ENCODE assay signal across 16 cellular contexts in the genomic region with DNA sequence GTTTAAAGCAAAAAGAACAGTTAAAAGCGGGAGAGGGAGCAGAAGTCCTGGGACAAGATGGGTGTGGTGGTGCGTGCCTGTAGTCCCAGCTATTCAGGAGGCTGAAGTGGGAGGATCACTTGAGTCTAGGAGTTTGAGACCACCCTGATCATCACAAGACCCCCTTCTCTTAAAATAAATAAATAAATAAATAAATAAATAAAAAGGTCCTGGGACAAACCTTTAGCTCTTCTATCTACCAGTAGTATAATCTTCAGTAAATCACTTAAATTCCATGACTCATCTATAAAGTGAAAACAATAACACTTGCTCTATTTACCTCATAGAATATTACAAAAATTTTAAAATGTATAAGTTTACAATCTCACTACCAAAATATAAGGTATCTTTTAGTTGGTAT. TPM values are rescaled to one million over a fixed set of nuclear protein-coding genes. Genes with fewer than 3 reads are reported as not detected.
DNase-seq lines count a peak whose midpoint lies in the region; ATAC-seq and TF ChIP-seq lines count a peak whose summit lies in the region.
"Had no signal": no experiment of that assay in that cellular context is flagged by ENCODE, and none has a peak within 500 bp of the region (broad histone marks: within the 10 kb centered on the region; RNA-seq: fewer than 3 reads in every experiment).

No MANE protein-coding gene starts in this region.

- intact Hi-C loops in MCF 10A (cut with micrococcal nuclease) (no loop called here), breast epithelium (cut with DNase I; ENCODE audit: low total_unique reads) (no loop called here)

- H3K9me3 ChIP-seq in breast epithelium (no peaks in the 10 kb centered on the region), osteoblast (ENCODE audit: low read depth, low read length) (no peaks in the 10 kb centered on the region)

- H4K20me1 ChIP-seq in osteoblast (ENCODE audit: insufficient read depth, low read length) = no peaks in the 10 kb centered on the region

- BruUV-seq in MCF 10A (replicated peaks; lab: Mats Ljungman, UMichigan) = no TSS peak

- no peak for ATAC-seq in WTC11
- ATAC-seq: GM12878 had no signal

- H3K4me3 Mint-ChIP-seq in MCF 10A (ENCODE audit: unreplicated experiment) (no peak overlapping the region), WTC11 (no peak overlapping the region)
- H3K4me3 Mint-ChIP-seq: CD4-positive, alpha-beta T cell had no signal

- no peaks in the 10 kb centered on the region for H3K27me3 ChIP-seq in breast epithelium
- H3K27me3 ChIP-seq in osteoblast (ENCODE audit: insufficient read depth, low read length) = no peaks in the 10 kb centered on the region

- TF ChIP-seq POLR2A in breast epithelium (IDR thresholded peaks at IDR 0.05) = no peak

- no peak for DNase-seq in MCF 10A (ENCODE audit: unreplicated experiment)
- DNase-seq in breast epithelium (ENCODE audit: low spot score in 2 of 2) = no peak
- DNase-seq in WTC11 (ENCODE audit: low spot score) = no peak
- no peak for DNase-seq in osteoblast (ENCODE audit: insufficient read length, low spot score, missing footprints)
- no peak for DNase-seq in stimulated activated CD4-positive, alpha-beta T cell treated with anti-CD3 and anti-CD28 coated beads, Interleukin-4, amount 100 ng/mL, for 4 hours
- DNase-seq in OCI-M1 (lab: John Stamatoyannopoulos, UW) = no peak
- DNase-seq in activated gamma-delta T cell treated with Interleukin-2 at 50 U/mL for 16 hours = no peak
- DNase-seq: ACHN; C1 segment of cervical spinal cord; CD4-positive, alpha-beta T cell; DMS79; HCEC 1CT had no signal

- POLR2A ChIA-PET in MCF 10A (lab: Yijun Ruan, JAX) (interaction anchor here (4.5 kb wide), 1 partner anchor 12 kb away, joined by 42 read pairs; no protein-coding TSS in a partner anchor), WTC11 (lab: Charles Lee) (no interaction called here)

- no peak overlapping the region for H2AFZ ChIP-seq in osteoblast (ENCODE audit: low read length)

- H3K4me2 ChIP-seq in osteoblast (ENCODE audit: insufficient read depth, low read length) = no peak overlapping the region

- no peaks in the 10 kb centered on the region for H3K4me1 ChIP-seq in breast epithelium
- H3K4me1 ChIP-seq in osteoblast (ENCODE audit: insufficient read depth, low read length) = peaks cover 42% of the 10 kb centered on the region

- TF ChIP-seq CTCF in MCF 10A (IDR thresholded peaks at IDR 0.05; ENCODE audit: unreplicated experiment) = no peak
- TF ChIP-seq CTCF in breast epithelium (IDR thresholded peaks at IDR 0.05) = no peak
- TF ChIP-seq CTCF in WTC11 (IDR thresholded peaks at IDR 0.05) = no peak
- TF ChIP-seq CTCF in osteoblast (IDR thresholded peaks at IDR 0.05; ENCODE audit: extremely low read depth, low read depth, low read length) = no peak

- H3K4me3 ChIP-seq in breast epithelium = no peak overlapping the region
- no peak overlapping the region for H3K4me3 ChIP-seq in osteoblast (ENCODE audit: insufficient read depth, low read length)
- H3K4me3 ChIP-seq: GM12878 had no signal

- no peaks in the 10 kb centered on the region for H3K9me3 Mint-ChIP-seq in MCF 10A (ENCODE audit: unreplicated experiment)
- no peaks in the 10 kb centered on the region for H3K9me3 Mint-ChIP-seq in WTC11
- H3K9me3 Mint-ChIP-seq: CD4-positive, alpha-beta T cell had no signal

- H3K27ac Mint-ChIP-seq in MCF 10A (ENCODE audit: low read depth, unreplicated experiment) (peak overlapping the region; percentile 73), WTC11 (peak overlapping the region; percentile 74; the same call in 1 of the 2 replicates)
- H3K27ac Mint-ChIP-seq: CD4-positive, alpha-beta T cell had no signal

- H3K27ac ChIP-seq in breast epithelium (no peak overlapping the region), osteoblast (ENCODE audit: low read depth, low read length) (peak overlapping the region; percentile 75)
- H3K27ac ChIP-seq: 22Rv1 had no signal

- peaks cover 97% of the 10 kb centered on the region for H3K79me2 ChIP-seq in osteoblast (ENCODE audit: insufficient read depth, low read length)

- H3K36me3 ChIP-seq in breast epithelium = no peaks in the 10 kb centered on the region
- peaks cover under 1% of the 10 kb centered on the region for H3K36me3 ChIP-seq in osteoblast (ENCODE audit: insufficient read depth, low read length)

- H3K27me3 Mint-ChIP-seq in MCF 10A (ENCODE audit: insufficient read depth, unreplicated experiment) = no peaks in the 10 kb centered on the region
- H3K27me3 Mint-ChIP-seq in WTC11 (ENCODE audit: low read depth) = no peaks in the 10 kb centered on the region
- H3K27me3 Mint-ChIP-seq: CD4-positive, alpha-beta T cell had no signal

- H3K36me3 Mint-ChIP-seq in MCF 10A (ENCODE audit: insufficient read depth, unreplicated experiment) (peaks cover 13% of the 10 kb centered on the region), WTC11 (peaks cover 11% of the 10 kb centered on the region)

- CTCF ChIA-PET in MCF 10A (lab: Yijun Ruan, JAX) = interaction anchor here (0.6 to 1.5 kb wide), 3 partner anchors 50 to 64 kb away, joined by 3 read pairs; no protein-coding TSS in a partner anchor
- CTCF ChIA-PET in WTC11 (lab: Charles Lee) = interaction anchor here (0.7 to 1.7 kb wide), 3 partner anchors 13 to 51 kb away, joined by 3 to 4 read pairs (median 3); no protein-coding TSS in a partner anchor

- peaks cover 51% of the 10 kb centered on the region for H3K4me1 Mint-ChIP-seq in MCF 10A (ENCODE audit: insufficient read depth, unreplicated experiment)
- H3K4me1 Mint-ChIP-seq in WTC11 = peaks cover 17% of the 10 kb centered on the region

TF ChIP-seq in WTC11, 78 proteins besides CTCF, POLR2A, EP300 and RAD21 (continues in another document):
- TF ChIP-seq EMX1 (CRISPR knock-in tag; IDR thresholded peaks at IDR 0.05) (no peak), JAZF1 (CRISPR knock-in tag; IDR thresholded peaks at IDR 0.05) (no peak), NR2C2 (CRISPR knock-in tag; IDR thresholded peaks at IDR 0.05) (no peak), FOXP1 (CRISPR knock-in tag; IDR thresholded peaks at IDR 0.05; ENCODE audit: borderline replicate concordance) (no peak), OVOL2 (CRISPR knock-in tag; IDR thresholded peaks at IDR 0.05; ENCODE audit: borderline replicate concordance) (no peak), SOX15 (CRISPR knock-in tag; IDR thresholded peaks at IDR 0.05) (no peak), ZNF317 (CRISPR knock-in tag; IDR thresholded peaks at IDR 0.05; ENCODE audit: borderline replicate concordance, low read depth) (no peak), MXD4 (CRISPR knock-in tag; IDR thresholded peaks at IDR 0.05; ENCODE audit: borderline replicate concordance) (no peak), NFATC4 (CRISPR knock-in tag; IDR thresholded peaks at IDR 0.05) (no peak), TEAD4 (CRISPR knock-in tag; IDR thresholded peaks at IDR 0.05) (no peak)
- TF ChIP-seq, protein P1, sequence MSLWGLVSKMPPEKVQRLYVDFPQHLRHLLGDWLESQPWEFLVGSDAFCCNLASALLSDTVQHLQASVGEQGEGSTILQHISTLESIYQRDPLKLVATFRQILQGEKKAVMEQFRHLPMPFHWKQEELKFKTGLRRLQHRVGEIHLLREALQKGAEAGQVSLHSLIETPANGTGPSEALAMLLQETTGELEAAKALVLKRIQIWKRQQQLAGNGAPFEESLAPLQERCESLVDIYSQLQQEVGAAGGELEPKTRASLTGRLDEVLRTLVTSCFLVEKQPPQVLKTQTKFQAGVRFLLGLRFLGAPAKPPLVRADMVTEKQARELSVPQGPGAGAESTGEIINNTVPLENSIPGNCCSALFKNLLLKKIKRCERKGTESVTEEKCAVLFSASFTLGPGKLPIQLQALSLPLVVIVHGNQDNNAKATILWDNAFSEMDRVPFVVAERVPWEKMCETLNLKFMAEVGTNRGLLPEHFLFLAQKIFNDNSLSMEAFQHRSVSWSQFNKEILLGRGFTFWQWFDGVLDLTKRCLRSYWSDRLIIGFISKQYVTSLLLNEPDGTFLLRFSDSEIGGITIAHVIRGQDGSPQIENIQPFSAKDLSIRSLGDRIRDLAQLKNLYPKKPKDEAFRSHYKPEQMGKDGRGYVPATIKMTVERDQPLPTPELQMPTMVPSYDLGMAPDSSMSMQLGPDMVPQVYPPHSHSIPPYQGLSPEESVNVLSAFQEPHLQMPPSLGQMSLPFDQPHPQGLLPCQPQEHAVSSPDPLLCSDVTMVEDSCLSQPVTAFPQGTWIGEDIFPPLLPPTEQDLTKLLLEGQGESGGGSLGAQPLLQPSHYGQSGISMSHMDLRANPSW (CRISPR knock-in tag; conservative IDR thresholded peaks at IDR 0.05; ENCODE audit: low read depth) = no peak
- TF ChIP-seq, protein P2, sequence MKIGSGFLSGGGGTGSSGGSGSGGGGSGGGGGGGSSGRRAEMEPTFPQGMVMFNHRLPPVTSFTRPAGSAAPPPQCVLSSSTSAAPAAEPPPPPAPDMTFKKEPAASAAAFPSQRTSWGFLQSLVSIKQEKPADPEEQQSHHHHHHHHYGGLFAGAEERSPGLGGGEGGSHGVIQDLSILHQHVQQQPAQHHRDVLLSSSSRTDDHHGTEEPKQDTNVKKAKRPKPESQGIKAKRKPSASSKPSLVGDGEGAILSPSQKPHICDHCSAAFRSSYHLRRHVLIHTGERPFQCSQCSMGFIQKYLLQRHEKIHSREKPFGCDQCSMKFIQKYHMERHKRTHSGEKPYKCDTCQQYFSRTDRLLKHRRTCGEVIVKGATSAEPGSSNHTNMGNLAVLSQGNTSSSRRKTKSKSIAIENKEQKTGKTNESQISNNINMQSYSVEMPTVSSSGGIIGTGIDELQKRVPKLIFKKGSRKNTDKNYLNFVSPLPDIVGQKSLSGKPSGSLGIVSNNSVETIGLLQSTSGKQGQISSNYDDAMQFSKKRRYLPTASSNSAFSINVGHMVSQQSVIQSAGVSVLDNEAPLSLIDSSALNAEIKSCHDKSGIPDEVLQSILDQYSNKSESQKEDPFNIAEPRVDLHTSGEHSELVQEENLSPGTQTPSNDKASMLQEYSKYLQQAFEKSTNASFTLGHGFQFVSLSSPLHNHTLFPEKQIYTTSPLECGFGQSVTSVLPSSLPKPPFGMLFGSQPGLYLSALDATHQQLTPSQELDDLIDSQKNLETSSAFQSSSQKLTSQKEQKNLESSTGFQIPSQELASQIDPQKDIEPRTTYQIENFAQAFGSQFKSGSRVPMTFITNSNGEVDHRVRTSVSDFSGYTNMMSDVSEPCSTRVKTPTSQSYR (CRISPR knock-in tag; IDR thresholded peaks at IDR 0.05) = no peak

RNA-seq across cellular contexts. Expression of a gene that starts 5.8 kb away (rescaled TPM):
- total RNA-seq in MCF 10A (2022) = 58.5 and 67.9 TPM in 2 replicates
- total RNA-seq in breast epithelium = 10 to 100 TPM in 2 of 3 donors, 1 to 10 TPM in 1; 7.5 to 33.9 (median 11.1) TPM
- total RNA-seq in WTC11 (2021) = 76.6 to 87.7 TPM (median 77.3 TPM) in 3 replicates
- 12.7 and 16.5 TPM in 2 replicates for total RNA-seq in osteoblast

RNA-seq across cellular contexts. Expression of a gene that starts 37.9 kb away (rescaled TPM):
- 1.3 and 1.7 TPM in 2 replicates for total RNA-seq in MCF 10A (2022)
- total RNA-seq in breast epithelium = under 1 TPM; 0.80 to 0.98 (median 0.88) TPM
- 3.9 to 4.9 TPM (median 4.5 TPM) in 3 replicates for total RNA-seq in WTC11 (2021)
- total RNA-seq in osteoblast = 0.72 and 0.88 TPM in 2 replicates

RNA-seq across cellular contexts. Expression of a gene that starts 46.8 kb away (rescaled TPM):
- total RNA-seq in MCF 10A (2022) = not detected in 2 replicates
- under 1 TPM in 1 of 3 donors, not detected in 2; 0.16 TPM for total RNA-seq in breast epithelium
- total RNA-seq in WTC11 (2021) = 0.09 to 0.21 TPM (median 0.18 TPM) in 3 replicates
- not detected in 2 replicates for total RNA-seq in osteoblast
- total RNA-seq: CD4-positive, alpha-beta T cell; GM12878 had no signal

RNA-seq across cellular contexts. Expression of a gene that starts 57.9 kb away (rescaled TPM):
- total RNA-seq in MCF 10A (2022) (not detected in 2 replicates), breast epithelium (1 to 10 TPM in 2 of 3 donors, not detected in 1; 3.1 to 4.6 TPM), WTC11 (2021) (2.7 to 2.9 TPM (median 2.8 TPM) in 3 replicates), osteoblast (not detected in 2 replicates)
- total RNA-seq: CD4-positive, alpha-beta T cell; G401; GM12878; H4 had no signal
